In genomic region chr14:94897092-94897491, GRCh38 we compare ENCODE assay signal across 1 cellular context.
TF ChIP-seq lines count a peak whose summit lies in the region.

No MANE protein-coding gene starts in this region.

TF ChIP-seq in WTC11, 78 proteins besides CTCF, POLR2A, EP300 and RAD21 (continued from another document):
- no peak for TF ChIP-seq ZNF263 (CRISPR knock-in tag; IDR thresholded peaks at IDR 0.05; ENCODE audit: low read depth)
- TF ChIP-seq ESRRA (CRISPR knock-in tag; IDR thresholded peaks at IDR 0.05; ENCODE audit: borderline replicate concordance) = no peak
- TF ChIP-seq SP1 (CRISPR knock-in tag; conservative IDR thresholded peaks at IDR 0.05) = no peak
- TF ChIP-seq STAT6 (CRISPR knock-in tag; conservative IDR thresholded peaks at IDR 0.05; ENCODE audit: low read depth) = no peak
